ENCODE assay signal across 10 cellular contexts in the genomic region with DNA sequence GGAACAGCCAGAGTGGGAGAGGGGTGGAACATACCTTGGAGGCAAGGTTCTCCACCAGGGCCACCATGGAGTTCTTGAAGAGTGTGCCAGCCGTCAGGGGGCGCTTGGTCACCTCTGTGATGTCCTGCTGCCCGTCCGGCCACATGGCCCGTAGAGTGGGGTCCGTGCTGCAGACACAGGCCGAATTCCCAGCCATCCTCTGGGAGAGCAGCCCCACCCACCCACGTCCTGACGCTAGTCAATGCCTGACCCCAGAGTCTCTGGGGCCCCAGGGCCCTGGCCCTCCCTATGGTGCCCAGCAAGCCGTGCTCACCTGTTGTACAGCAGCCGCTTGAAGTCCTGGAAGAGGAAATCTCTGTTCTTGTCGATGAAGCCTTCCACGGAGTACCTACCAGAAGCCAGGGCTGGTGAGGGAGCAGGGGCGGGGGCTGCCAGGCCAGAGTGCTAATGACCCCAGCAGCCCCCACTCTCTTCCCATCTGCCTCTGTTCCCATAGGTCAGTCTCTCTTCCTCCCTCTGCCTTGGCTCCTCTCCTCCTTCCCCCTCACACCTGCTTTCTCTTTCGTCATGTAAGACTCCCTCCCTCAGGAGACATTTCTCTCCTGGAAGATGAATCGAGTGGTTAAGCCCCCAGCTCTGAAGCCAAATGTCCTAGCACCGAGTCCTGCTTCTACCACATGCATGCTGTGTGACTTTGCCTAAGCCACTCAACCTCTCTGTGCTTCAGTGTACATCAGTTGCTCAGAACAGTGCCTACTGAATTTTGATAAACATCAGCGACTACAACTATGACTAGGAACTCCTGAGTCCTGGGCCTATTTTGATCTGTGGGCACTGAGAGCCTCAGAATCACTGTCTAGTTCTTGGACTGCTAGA. TPM values are rescaled to one million over a fixed set of nuclear protein-coding genes. Genes with fewer than 3 reads are reported as not detected.
A peak's percentile ranks its signal among the peaks of the same experiment; 100 is the strongest.
DNase-seq lines count a peak whose midpoint lies in the region; ATAC-seq and TF ChIP-seq lines count a peak whose summit lies in the region.
"Had no signal": no experiment of that assay in that cellular context is flagged by ENCODE, and none has a peak within 500 bp of the region (broad histone marks: within the 10 kb centered on the region; RNA-seq: fewer than 3 reads in every experiment).

No MANE protein-coding gene starts in this region.

- H3K4me3 Mint-ChIP-seq in activated T-cell treated with anti-CD3 and anti-CD28 coated beads, Interleukin-2, amount 50 U/mL, for 72 hours, result no peak overlapping the region
- no peak overlapping the region for H3K4me3 Mint-ChIP-seq in activated T-cell treated with anti-CD3 and anti-CD28 coated beads, Interleukin-2, amount 50 U/mL, for 4 hours
- H3K4me3 Mint-ChIP-seq: stimulated activated naive CD8-positive, alpha-beta T cell treated with anti-CD3 and anti-CD28 coated beads, Interleukin-15, amount 100 ng/mL, for 72 hours had no signal

- TF ChIP-seq POLR2A in suprapubic skin (IDR thresholded peaks at IDR 0.05), result no peak

- 61% methylated on average over 18 of the region's 18 CpGs for WGBS in right cardiac atrium
- WGBS in suprapubic skin, result 91% methylated on average over 9 of the region's 18 CpGs

- H3K27me3 Mint-ChIP-seq in activated T-cell treated with anti-CD3 and anti-CD28 coated beads, Interleukin-2, amount 50 U/mL, for 72 hours (ENCODE audit: low read depth), result no peaks in the 10 kb centered on the region
- no peaks in the 10 kb centered on the region for H3K27me3 Mint-ChIP-seq in activated T-cell treated with anti-CD3 and anti-CD28 coated beads, Interleukin-2, amount 50 U/mL, for 4 hours (ENCODE audit: low read depth)
- H3K27me3 Mint-ChIP-seq: stimulated activated naive CD8-positive, alpha-beta T cell treated with anti-CD3 and anti-CD28 coated beads, Interleukin-15, amount 100 ng/mL, for 72 hours had no signal

- intact Hi-C loops in right cardiac atrium (cut with DNase I), result no loop called here

- no peaks in the 10 kb centered on the region for H3K9me3 ChIP-seq in WERI-Rb-1 (ENCODE audit: severe bottlenecking)
- H3K9me3 ChIP-seq in right cardiac atrium (ENCODE audit: control insufficient read depth, low read length), result no peaks in the 10 kb centered on the region
- no peaks in the 10 kb centered on the region for H3K9me3 ChIP-seq in suprapubic skin
- no peaks in the 10 kb centered on the region for H3K9me3 ChIP-seq in SJCRH30 (replicated peaks)

- H3K36me3 ChIP-seq in WERI-Rb-1 (no peaks in the 10 kb centered on the region), suprapubic skin (no peaks in the 10 kb centered on the region), SJCRH30 (no peaks in the 10 kb centered on the region)

- H3K9me3 Mint-ChIP-seq in activated T-cell treated with anti-CD3 and anti-CD28 coated beads, Interleukin-2, amount 50 U/mL, for 72 hours, result no peaks in the 10 kb centered on the region
- H3K9me3 Mint-ChIP-seq in activated T-cell treated with anti-CD3 and anti-CD28 coated beads, Interleukin-2, amount 50 U/mL, for 4 hours, result no peaks in the 10 kb centered on the region
- H3K9me3 Mint-ChIP-seq: stimulated activated naive CD8-positive, alpha-beta T cell treated with anti-CD3 and anti-CD28 coated beads, Interleukin-15, amount 100 ng/mL, for 72 hours had no signal

- H3K27me3 ChIP-seq in WERI-Rb-1 (ENCODE audit: insufficient read depth, low read depth, severe bottlenecking) (no peaks in the 10 kb centered on the region), right cardiac atrium (ENCODE audit: control insufficient read depth, insufficient read depth) (no peaks in the 10 kb centered on the region), suprapubic skin (no peaks in the 10 kb centered on the region), SJCRH30 (no peaks in the 10 kb centered on the region)

- TF ChIP-seq EP300 in suprapubic skin (IDR thresholded peaks at IDR 0.05), result no peak

- peak overlapping the region; percentile 82 for H3K27ac Mint-ChIP-seq in activated T-cell treated with anti-CD3 and anti-CD28 coated beads, Interleukin-2, amount 50 U/mL, for 72 hours

- H3K4me1 ChIP-seq in right cardiac atrium (ENCODE audit: control insufficient read depth, insufficient read depth, low read length) (no peaks in the 10 kb centered on the region), suprapubic skin (peaks cover 4% of the 10 kb centered on the region), SJCRH30 (no peaks in the 10 kb centered on the region; the same call in 1 of the 2 replicates)

- no peak overlapping the region for H3K4me3 ChIP-seq in WERI-Rb-1 (ENCODE audit: low read depth, low read length)
- H3K4me3 ChIP-seq in right cardiac atrium (ENCODE audit: low read length), result no peak overlapping the region
- no peak overlapping the region for H3K4me3 ChIP-seq in suprapubic skin
- no peak overlapping the region for H3K4me3 ChIP-seq in SJCRH30

- ATAC-seq in activated T-cell treated with anti-CD3 and anti-CD28 coated beads, Interleukin-2, amount 50 U/mL, for 72 hours (replicated peaks in 1 of 2), result no peak
- ATAC-seq in activated T-cell treated with anti-CD3 and anti-CD28 coated beads, Interleukin-2, amount 50 U/mL, for 4 hours, result no peak
- peak; percentile 7 to 20 for ATAC-seq in right cardiac atrium
- ATAC-seq in GM18511 (IDR thresholded peaks at IDR 0.05; ENCODE audit: unreplicated experiment), result no peak
- ATAC-seq: stimulated activated naive CD8-positive, alpha-beta T cell treated with anti-CD3 and anti-CD28 coated beads, Interleukin-15, amount 100 ng/mL, for 72 hours had no signal

- H3K27ac ChIP-seq in WERI-Rb-1, result no peak overlapping the region
- H3K27ac ChIP-seq in right cardiac atrium (ENCODE audit: low read length), result no peak overlapping the region
- H3K27ac ChIP-seq in suprapubic skin, result no peak overlapping the region
- no peak overlapping the region for H3K27ac ChIP-seq in SJCRH30

- no peak for DNase-seq in activated T-cell treated with anti-CD3 and anti-CD28 coated beads, Interleukin-2, amount 50 U/mL, for 72 hours
- DNase-seq in activated T-cell treated with anti-CD3 and anti-CD28 coated beads, Interleukin-2, amount 50 U/mL, for 4 hours, result no peak
- DNase-seq in WERI-Rb-1, result peak; percentile 32
- DNase-seq in right cardiac atrium, result peak; percentile 46 to 76 (median 70)
- DNase-seq in suprapubic skin (ENCODE audit: low spot score in 2 of 2), result peak; percentile 50 to 82
- DNase-seq in SJCRH30, result no peak
- no peak for DNase-seq in GF-D8 (lab: John Stamatoyannopoulos, UW)
- DNase-seq: DMS153 had no signal

- peak; percentile 34; the same call in 1 of the 2 replicates for TF ChIP-seq CTCF in WERI-Rb-1 (IDR thresholded peaks at IDR 0.05; ENCODE audit: low read depth, low read length)
- no peak for TF ChIP-seq CTCF in suprapubic skin (IDR thresholded peaks at IDR 0.05)

- H3K36me3 Mint-ChIP-seq in activated T-cell treated with anti-CD3 and anti-CD28 coated beads, Interleukin-2, amount 50 U/mL, for 72 hours (ENCODE audit: insufficient read depth in 2 of 2), result peaks cover 16 to 28% of the 10 kb centered on the region in 2 donors
- peaks cover 21% of the 10 kb centered on the region for H3K36me3 Mint-ChIP-seq in activated T-cell treated with anti-CD3 and anti-CD28 coated beads, Interleukin-2, amount 50 U/mL, for 4 hours (ENCODE audit: insufficient read depth)

- peaks cover 20% of the 10 kb centered on the region for H3K4me1 Mint-ChIP-seq in activated T-cell treated with anti-CD3 and anti-CD28 coated beads, Interleukin-2, amount 50 U/mL, for 72 hours (ENCODE audit: low read depth)
- peaks cover 5% of the 10 kb centered on the region for H3K4me1 Mint-ChIP-seq in activated T-cell treated with anti-CD3 and anti-CD28 coated beads, Interleukin-2, amount 50 U/mL, for 4 hours (ENCODE audit: low read depth)

RNA-seq across cellular contexts. Expression of a gene that starts 11.0 kb away (rescaled TPM):
- total RNA-seq in activated T-cell treated with anti-CD3 and anti-CD28 coated beads, Interleukin-2, amount 50 U/mL, for 72 hours, result 100 to 1,000 TPM; 595 to 606 TPM
- total RNA-seq in activated T-cell treated with anti-CD3 and anti-CD28 coated beads, Interleukin-2, amount 50 U/mL, for 4 hours, result 100 to 1,000 TPM; 120 to 205 (median 143) TPM
- total RNA-seq in right cardiac atrium (1 to 10 TPM in 3 of 4 donors, under 1 TPM in 1; 0.91 to 3.0 (median 2.2) TPM), suprapubic skin (1 to 10 TPM in 3 of 4 donors, under 1 TPM in 1; 0.68 to 4.5 (median 1.6) TPM)
- polyA plus RNA-seq in right cardiac atrium, result 0.70 TPM
- 0.30 and 0.33 TPM in 2 replicates for total RNA-seq in SJCRH30 (2014; rRNA removed; shearing (Covaris generic))

RNA-seq across cellular contexts. Expression of a gene that starts 32.2 kb away (rescaled TPM):
- 100 to 1,000 TPM in 1 of 2 donors, 10 to 100 TPM in 1; 94.2 to 109 TPM for total RNA-seq in activated T-cell treated with anti-CD3 and anti-CD28 coated beads, Interleukin-2, amount 50 U/mL, for 72 hours
- 10 to 100 TPM; 35.9 to 38.2 (median 36.6) TPM for total RNA-seq in activated T-cell treated with anti-CD3 and anti-CD28 coated beads, Interleukin-2, amount 50 U/mL, for 4 hours
- 10 to 100 TPM; 26.4 to 37.0 (median 32.4) TPM for total RNA-seq in right cardiac atrium
- 32.8 TPM for polyA plus RNA-seq in right cardiac atrium
- total RNA-seq in suprapubic skin, result 10 to 100 TPM; 34.3 to 42.3 (median 35.9) TPM
- 26.2 and 28.3 TPM in 2 replicates for total RNA-seq in SJCRH30 (2014; rRNA removed; shearing (Covaris generic))

Comparison
In these comparisons a context has a peak if more than half of its experiments do, and no peak if none do; other contexts are left out.
1. ATAC-seq: peak in right cardiac atrium (2 of 2); none in activated T-cell treated with anti-CD3 and anti-CD28 coated beads, Interleukin-2, amount 50 U/mL, for 72 hours (0 of 2), activated T-cell treated with anti-CD3 and anti-CD28 coated beads, Interleukin-2, amount 50 U/mL, for 4 hours (0 of 2) and GM18511 (single experiment).
2. DNase-seq: peak in WERI-Rb-1 (single experiment), right cardiac atrium (3 of 3) and suprapubic skin (2 of 2); none in activated T-cell treated with anti-CD3 and anti-CD28 coated beads, Interleukin-2, amount 50 U/mL, for 72 hours (0 of 2), activated T-cell treated with anti-CD3 and anti-CD28 coated beads, Interleukin-2, amount 50 U/mL, for 4 hours (single experiment), SJCRH30 (0 of 2) and GF-D8 (single experiment).
3. RNA of a gene that starts 11.0 kb away (total RNA-seq): 595 to 606 TPM in activated T-cell treated with anti-CD3 and anti-CD28 coated beads, Interleukin-2, amount 50 U/mL, for 72 hours and 120 to 205 TPM in activated T-cell treated with anti-CD3 and anti-CD28 coated beads, Interleukin-2, amount 50 U/mL, for 4 hours; 0.91 to 3.0 TPM in right cardiac atrium, 0.68 to 4.5 TPM in suprapubic skin and 0.30 to 0.33 TPM in SJCRH30; every median in the first group is over 10 times any median in the second.